ENCODE assay signal across 8 cellular contexts in the genomic region with DNA sequence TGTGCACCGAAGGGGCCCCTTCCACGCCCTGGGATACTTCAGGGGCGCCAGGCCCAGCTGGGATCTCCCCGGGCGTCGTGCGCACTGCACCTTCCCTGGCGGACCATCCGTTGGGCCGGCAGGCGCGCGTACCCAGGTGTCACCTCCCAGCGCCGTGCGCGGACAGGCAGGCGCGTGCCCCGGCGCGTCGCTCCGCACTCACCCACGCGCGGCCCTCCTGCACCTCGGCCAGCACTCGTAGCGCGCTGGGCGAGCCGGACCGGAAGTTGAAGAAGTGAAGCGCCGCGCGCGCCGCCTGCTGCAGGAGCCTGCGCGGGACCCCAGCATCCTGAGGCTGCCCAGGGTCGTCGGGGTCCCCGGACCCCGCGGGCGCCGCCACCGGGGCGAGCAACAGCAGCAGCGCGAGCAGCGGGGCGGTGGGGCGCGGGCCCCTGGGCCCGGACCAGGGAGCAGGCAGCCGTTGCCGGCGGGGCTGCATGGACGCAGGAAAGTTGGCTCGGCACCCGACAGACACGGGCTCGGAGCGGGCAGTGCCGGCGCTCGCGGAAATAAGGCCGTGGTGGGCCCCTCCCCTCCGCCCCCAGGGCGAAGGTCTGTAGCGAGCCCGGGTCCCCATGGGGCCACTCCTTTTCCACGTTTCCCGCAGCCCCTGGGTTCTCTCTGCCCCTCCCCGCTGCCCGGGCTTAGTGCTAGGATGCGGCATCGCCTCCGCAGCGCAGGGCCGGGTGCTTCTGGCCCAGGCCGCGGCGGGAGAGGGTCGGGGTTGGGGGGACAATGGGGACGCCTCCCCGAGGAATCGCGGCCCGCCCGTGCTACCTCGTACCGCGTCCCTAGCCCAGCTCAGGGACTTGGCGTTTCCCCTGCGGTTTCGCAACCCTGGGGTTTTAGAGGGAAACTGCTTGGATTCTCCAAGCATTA. TPM values are rescaled to one million over a fixed set of nuclear protein-coding genes. Genes with fewer than 3 reads are reported as not detected.
A peak's percentile ranks its signal among the peaks of the same experiment; 100 is the strongest.
DNase-seq lines count a peak whose midpoint lies in the region; ATAC-seq, FAIRE-seq and TF ChIP-seq lines count a peak whose summit lies in the region.

RARRES1 (minus strand) TSS at position 520 of the 918 bp plus-strand sequence; CDS start at position 478, 42 bp downstream.

- peak within 1 kb of the TSS; percentile 37 for H2AFZ ChIP-seq in keratinocyte (ENCODE audit: control insufficient read depth, low read length)

- H4K20me1 ChIP-seq in keratinocyte (ENCODE audit: control insufficient read depth, extremely low read depth, insufficient read depth, low read length): no peaks in the 10 kb centered on the region

- H3K9me1 ChIP-seq in keratinocyte (ENCODE audit: control insufficient read depth, extremely low read depth, insufficient read depth, low read length): no peaks in the 10 kb centered on the region

- intact Hi-C loops in spleen (cut with DNase I; ENCODE audit: low total_unique reads): loop anchor here (5.0 kb wide), 1 partner anchor 50 kb away; no protein-coding TSS in a partner anchor

- H3K79me2 ChIP-seq in keratinocyte (ENCODE audit: control insufficient read depth, insufficient read depth, low read length): no peaks in the 10 kb centered on the region

- H3K4me2 ChIP-seq in keratinocyte (ENCODE audit: control insufficient read depth, extremely low read depth, insufficient read depth, low read depth, low read length): peak within 1 kb of the TSS; percentile 64

- FAIRE-seq in bronchial epithelial cell (lab: Jason Lieb, UNC): no peak
- FAIRE-seq in keratinocyte (lab: Jason Lieb, UNC): no peak

- H3K36me3 ChIP-seq in RWPE2 (ENCODE audit: low read depth): no peaks in the 10 kb centered on the region
- H3K36me3 ChIP-seq in bronchial epithelial cell (ENCODE audit: control insufficient read depth, insufficient read depth, low read length): no peaks in the 10 kb centered on the region
- no peaks in the 10 kb centered on the region for H3K36me3 ChIP-seq in keratinocyte (ENCODE audit: control insufficient read depth in 2 of 2, extremely low read depth in 1 of 2, insufficient read depth in 2 of 2, low read length in 2 of 2)
- no peaks in the 10 kb centered on the region for H3K36me3 ChIP-seq in spleen

- CTCF ChIA-PET in AG04449 (lab: Yijun Ruan, JAX): interaction anchor here (1.7 to 11.2 kb wide), 2 partner anchors 14 to 56 kb away, joined by 3 to 358 read pairs; no protein-coding TSS in a partner anchor

- ATAC-seq in GM18868 (IDR thresholded peaks at IDR 0.05; ENCODE audit: unreplicated experiment) (peak; percentile 73), HG03064 (IDR thresholded peaks at IDR 0.05; ENCODE audit: low read depth, unreplicated experiment) (peak; percentile 79), RWPE2 (ENCODE audit: low read depth) (peak; percentile 72)

- POLR2A ChIA-PET in AG04449 (lab: Yijun Ruan, JAX): no interaction called here

- dilution Hi-C loops in keratinocyte (cut with MboI; ENCODE audit: extremely low pct_ligation_motif_present, low sequenced_read_pairs): no loop called here

- peak; percentile 7 for TF ChIP-seq CTCF in AG04449 (IDR thresholded peaks at IDR 0.05; ENCODE audit: insufficient read depth, low read length, missing control alignments)
- peak; percentile 15 for TF ChIP-seq CTCF in RWPE2 (IDR thresholded peaks at IDR 0.05; ENCODE audit: poor library complexity, severe bottlenecking)
- TF ChIP-seq CTCF in bronchial epithelial cell (IDR thresholded peaks at IDR 0.05; ENCODE audit: insufficient read depth, low read length, severe bottlenecking): no peak
- no peak for TF ChIP-seq CTCF in keratinocyte (optimal IDR thresholded peaks at IDR 0.05 in 1 of 3, IDR thresholded peaks at IDR 0.05 in 1 of 3, conservative IDR thresholded peaks at IDR 0.05 in 1 of 3; ENCODE audit: extremely low read depth in 1 of 3, insufficient read depth in 2 of 3, low read length in 3 of 3)
- TF ChIP-seq CTCF in spleen (IDR thresholded peaks at IDR 0.05 in 8 of 11, conservative IDR thresholded peaks at IDR 0.05 in 3 of 11): no peak

- H3K9ac ChIP-seq in keratinocyte (ENCODE audit: control insufficient read depth, extremely low read depth, insufficient read depth, low read length): peak within 1 kb of the TSS; percentile 9

- H3K27ac ChIP-seq in RWPE2 (ENCODE audit: poor library complexity, severe bottlenecking) (no peak within 1 kb of the TSS), keratinocyte (ENCODE audit: control insufficient read depth, insufficient read depth, low read length) (no peak within 1 kb of the TSS), spleen (peak within 1 kb of the TSS in 7 of 8 donors; percentile 9 to 67 (median 44))

- DNase-seq in AG04449 (ENCODE audit: low read depth, low spot score): no peak
- no peak for DNase-seq in RWPE2 (ENCODE audit: low spot score)
- DNase-seq in bronchial epithelial cell (ENCODE audit: low read depth): peak; percentile 28
- DNase-seq in keratinocyte (ENCODE audit: low read depth, low spot score): no peak
- peak; percentile 92 for DNase-seq in spleen
- no peak for DNase-seq in NCI-H2081 (lab: John Stamatoyannopoulos, UW)

- no peaks in the 10 kb centered on the region for H3K9me3 ChIP-seq in RWPE2 (ENCODE audit: severe bottlenecking)
- no peaks in the 10 kb centered on the region for H3K9me3 ChIP-seq in keratinocyte (ENCODE audit: control insufficient read depth, low read depth, low read length)
- H3K9me3 ChIP-seq in spleen: peaks cover 0 to 17% (median 11%) of the 10 kb centered on the region in 8 donors

- TF ChIP-seq POLR2A in spleen (IDR thresholded peaks at IDR 0.05): no peak

- H3K27me3 ChIP-seq in RWPE2 (ENCODE audit: insufficient read depth, poor library complexity, severe bottlenecking) (no peaks in the 10 kb centered on the region), bronchial epithelial cell (ENCODE audit: control insufficient read depth, insufficient read depth, low read length) (no peaks in the 10 kb centered on the region), keratinocyte (ENCODE audit: control insufficient read depth, extremely low read depth, insufficient read depth, low read length) (no peaks in the 10 kb centered on the region), spleen (replicated peaks in 1 of 7) (peaks cover 0 to 14% (median 0%) of the 10 kb centered on the region in 7 donors)

- H3K4me1 ChIP-seq in RWPE2 (ENCODE audit: insufficient read depth, poor library complexity, severe bottlenecking) (no peaks in the 10 kb centered on the region), keratinocyte (ENCODE audit: control insufficient read depth, extremely low read depth, insufficient read depth, low read length) (peaks cover 9% of the 10 kb centered on the region), spleen (peaks cover 8 to 39% (median 27%) of the 10 kb centered on the region in 6 donors)

- H3K4me3 ChIP-seq in AG04449 (ENCODE audit: low read depth, low read length) (peak within 1 kb of the TSS; percentile 57), RWPE2 (ENCODE audit: severe bottlenecking) (peak within 1 kb of the TSS; percentile 42), bronchial epithelial cell (ENCODE audit: low read depth, low read length) (peak within 1 kb of the TSS; percentile 40), keratinocyte (ENCODE audit: control insufficient read depth in 2 of 3, extremely low read depth in 1 of 3, insufficient read depth in 2 of 3, low read depth in 1 of 3, low read length in 3 of 3) (peak within 1 kb of the TSS; percentile 15 to 57 (median 39)), spleen (peak within 1 kb of the TSS; percentile 31 to 81 (median 66))

- 5 to 9% (median 6%) methylated on average over 36 to 101 of the region's 101 CpGs for WGBS in spleen, 5 donors

RNA-seq across cellular contexts. Expression of gene RARRES1, which starts in this region (rescaled TPM):
- total RNA-seq in bronchial epithelial cell (2.4 TPM in 1 of 2 replicates, not detected in the other), spleen (10 to 100 TPM in 1 of 7 donors, 1 to 10 TPM in 6; 1.8 to 18.7 (median 4.7) TPM)
- polyA plus RNA-seq in keratinocyte (not detected in 3 replicates), spleen (10 to 100 TPM in 1 of 3 donors, 1 to 10 TPM in 2; 2.2 to 20.9 (median 6.2) TPM)
- 0.31 TPM for polyA plus RNA-seq in keratinocyte (2011; ENCODE audit: low read depth)
- polyA plus RNA-seq in keratinocyte (2011; cell fraction: cytosol; rRNA removed): not detected in 2 replicates
- polyA plus RNA-seq in keratinocyte (2011; cell fraction: nucleus; rRNA removed): not detected in 2 replicates
- 0.79 TPM in 1 of 2 replicates, not detected in the other for polyA plus RNA-seq in keratinocyte (2012; ENCODE audit: low replicate concordance)
- polyA minus RNA-seq in keratinocyte: not detected in 3 replicates
- polyA minus RNA-seq in keratinocyte (2011; cell fraction: cytosol; rRNA and poly(A)+ RNA removed): not detected
- polyA minus RNA-seq in keratinocyte (2011; cell fraction: nucleus; rRNA and poly(A)+ RNA removed): not detected in 2 replicates

Comparison
In these comparisons a context has a peak if more than half of its experiments do, and no peak if none do; other contexts are left out.
1. DNase-seq: peak in bronchial epithelial cell (single experiment) and spleen (single experiment); none in AG04449 (single experiment), RWPE2 (single experiment), keratinocyte (single experiment) and NCI-H2081 (0 of 2).
2. CTCF ChIP-seq: peak in AG04449 (single experiment) and RWPE2 (single experiment); none in bronchial epithelial cell (single experiment), keratinocyte (0 of 3) and spleen (0 of 11).
3. H3K27ac ChIP-seq: peak in spleen (7 of 8); none in RWPE2 (single experiment) and keratinocyte (single experiment).
4. Peak in every context shown above with its lines, with median percentiles within 50 percentile points of each other: H3K4me3 ChIP-seq and ATAC-seq.